ENCODE assay signal across 21 cellular contexts in the genomic region with DNA sequence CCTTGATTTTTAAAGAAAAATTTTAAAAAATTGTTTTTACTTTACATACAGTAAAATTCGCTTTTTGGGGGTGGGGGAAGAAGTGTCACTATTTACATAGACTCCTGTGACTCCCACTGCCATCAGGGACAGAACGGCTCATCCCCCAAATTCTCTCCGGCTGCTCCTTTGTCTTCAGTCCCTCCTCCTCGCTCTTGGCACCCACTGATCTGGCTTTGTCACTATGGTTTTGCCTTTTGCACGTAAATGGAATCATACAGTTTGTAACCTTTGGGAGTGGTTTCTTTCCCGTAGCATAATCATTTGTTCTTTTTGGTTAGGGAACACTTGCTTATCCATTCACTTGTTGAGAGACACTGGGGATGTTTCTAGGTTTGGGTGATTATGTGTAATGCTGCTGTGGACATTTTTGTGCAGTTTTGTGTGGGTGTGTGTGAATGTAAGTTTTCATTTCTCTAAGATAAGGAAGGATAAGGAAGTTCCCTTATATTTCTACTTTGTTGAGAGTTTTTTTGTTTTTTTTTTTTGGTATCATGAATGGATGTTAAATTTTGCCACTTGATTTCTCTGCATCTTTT.
"Had no signal": no experiment of that assay in that cellular context is flagged by ENCODE, and none has a peak within 500 bp of the region (broad histone marks: within the 10 kb centered on the region; RNA-seq: fewer than 3 reads in every experiment).

No MANE protein-coding gene starts in this region.

- H3K4me1 Mint-ChIP-seq: naive thymus-derived CD4-positive, alpha-beta T cell; stimulated activated effector memory CD8-positive, alpha-beta T cell treated with anti-CD3 and anti-CD28 coated beads, Interleukin-12 subunit alpha, Interleukin-12 subunit beta, amount 100 ng/mL, for 72 hours had no signal

- DNase-seq: activated CD4-positive, alpha-beta T cell treated with anti-CD3 and anti-CD28 coated beads for 1 hour; activated CD8-positive, alpha-beta memory T cell treated with anti-CD3 and anti-CD28 coated beads for 24 hours; activated CD8-positive, alpha-beta memory T cell treated with anti-CD3 and anti-CD28 coated beads, Interleukin-2, amount 50 U/mL, for 48 hours; activated effector memory CD4-positive, alpha-beta T cell treated with anti-CD3 and anti-CD28 coated beads, Interleukin-2, amount 50 U/mL, for 16 hours; activated naive CD4-positive, alpha-beta T cell treated with anti-CD3 and anti-CD28 coated beads, Interleukin-2, amount 50 U/mL, for 16 hours; activated T-cell treated with anti-CD3 and anti-CD28 coated beads, Interleukin-2, amount 50 U/mL, for 48 hours; gastrocnemius medialis; left cardiac atrium; mesenchymal stem cell; naive thymus-derived CD4-positive, alpha-beta T cell; pancreas; sigmoid colon; stimulated activated CD4-positive, alpha-beta T cell treated with anti-CD3 and anti-CD28 coated beads, Interleukin-4, amount 100 ng/mL, for 24 hours; stomach; T-helper 2 cell; thyroid gland had no signal

- H3K36me3 ChIP-seq: cardiac muscle cell, gastrocnemius medialis, pancreas, sigmoid colon, stomach, thyroid gland had no signal

- H3K27me3 ChIP-seq: cardiac muscle cell, gastrocnemius medialis, pancreas, sigmoid colon, thyroid gland had no signal

- H3K36me3 Mint-ChIP-seq: stimulated activated effector memory CD8-positive, alpha-beta T cell treated with anti-CD3 and anti-CD28 coated beads, Interleukin-12 subunit alpha, Interleukin-12 subunit beta, amount 100 ng/mL, for 72 hours had no signal

- H3K27ac Mint-ChIP-seq: naive thymus-derived CD4-positive, alpha-beta T cell; stimulated activated effector memory CD8-positive, alpha-beta T cell treated with anti-CD3 and anti-CD28 coated beads, Interleukin-12 subunit alpha, Interleukin-12 subunit beta, amount 100 ng/mL, for 72 hours had no signal

- H3K9me3 ChIP-seq: gastrocnemius medialis, mucosa of descending colon, pancreas, sigmoid colon, thyroid gland had no signal

- H3K4me1 ChIP-seq: pancreas, sigmoid colon, thyroid gland had no signal

- H3K4me3 Mint-ChIP-seq: naive thymus-derived CD4-positive, alpha-beta T cell; stimulated activated effector memory CD8-positive, alpha-beta T cell treated with anti-CD3 and anti-CD28 coated beads, Interleukin-12 subunit alpha, Interleukin-12 subunit beta, amount 100 ng/mL, for 72 hours had no signal

- H3K27ac ChIP-seq: cardiac muscle cell, coronary artery, gastrocnemius medialis, pancreas, sigmoid colon, stomach, thyroid gland, VCaP had no signal

- H3K4me3 ChIP-seq: cardiac muscle cell, coronary artery, gastrocnemius medialis, mucosa of descending colon, pancreas, sigmoid colon, stomach, thyroid gland had no signal
